Comparison of ENCODE assay signal across 18 cellular contexts in genomic region chr10:36003688-36004087, GRCh38.
DNase-seq lines count a peak whose midpoint lies in the region; FAIRE-seq and TF ChIP-seq lines count a peak whose summit lies in the region.
"Had no signal": no experiment of that assay in that cellular context is flagged by ENCODE, and none has a peak within 500 bp of the region (broad histone marks: within the 10 kb centered on the region; RNA-seq: fewer than 3 reads in every experiment).

No MANE protein-coding gene starts in this region.

- no peak overlapping the region for H3K27ac ChIP-seq in esophagus muscularis mucosa (replicated peaks in 1 of 4)
- H3K27ac ChIP-seq in osteoblast (ENCODE audit: low read depth, low read length) = no peak overlapping the region
- no peak overlapping the region for H3K27ac ChIP-seq in breast epithelium
- no peak overlapping the region for H3K27ac ChIP-seq in thyroid gland

- no peak for TF ChIP-seq EP300 in esophagus muscularis mucosa (IDR thresholded peaks at IDR 0.05)

- H3K9me3 ChIP-seq in esophagus muscularis mucosa = no peaks in the 10 kb centered on the region
- no peaks in the 10 kb centered on the region for H3K9me3 ChIP-seq in osteoblast (ENCODE audit: low read depth, low read length)
- peaks cover 0 to 3% of the 10 kb centered on the region in 2 donors for H3K9me3 ChIP-seq in breast epithelium
- no peaks in the 10 kb centered on the region for H3K9me3 ChIP-seq in thyroid gland
- H3K9me3 ChIP-seq: Caco-2 had no signal

- TF ChIP-seq POLR2A in esophagus muscularis mucosa (IDR thresholded peaks at IDR 0.05; ENCODE audit: low read depth) = no peak
- TF ChIP-seq POLR2A in breast epithelium (IDR thresholded peaks at IDR 0.05) = no peak
- TF ChIP-seq POLR2A in thyroid gland (IDR thresholded peaks at IDR 0.05) = no peak
- TF ChIP-seq POLR2A in GM12892 (IDR thresholded peaks at IDR 0.05; ENCODE audit: low read depth, low read length) = no peak

- no peak overlapping the region for H3K4me3 ChIP-seq in H7 (ENCODE audit: insufficient read depth, low read depth, low read length)
- H3K4me3 ChIP-seq in esophagus muscularis mucosa = no peak overlapping the region
- H3K4me3 ChIP-seq in osteoblast (ENCODE audit: insufficient read depth, low read length) = no peak overlapping the region
- H3K4me3 ChIP-seq in breast epithelium = no peak overlapping the region
- H3K4me3 ChIP-seq in thyroid gland (replicated peaks in 1 of 3) = no peak overlapping the region

- H3K27me3 ChIP-seq in H7 (ENCODE audit: control insufficient read depth, insufficient read depth, low read length) (no peaks in the 10 kb centered on the region), esophagus muscularis mucosa (no peaks in the 10 kb centered on the region), osteoblast (ENCODE audit: insufficient read depth, low read length) (no peaks in the 10 kb centered on the region), breast epithelium (no peaks in the 10 kb centered on the region), thyroid gland (no peaks in the 10 kb centered on the region)

- H2AFZ ChIP-seq in osteoblast (ENCODE audit: low read length) = no peak overlapping the region

- no peak for FAIRE-seq in GM12892 (lab: Jason Lieb, UNC)
- FAIRE-seq: G401.6, GM18507, H54 had no signal

- in situ Hi-C loops in GM13976 (cut with MboI; ENCODE audit: low sequenced_read_pairs, unreplicated experiment) = no loop called here

- H3K4me1 ChIP-seq in esophagus muscularis mucosa = no peaks in the 10 kb centered on the region
- H3K4me1 ChIP-seq in osteoblast (ENCODE audit: insufficient read depth, low read length) = no peaks in the 10 kb centered on the region
- no peaks in the 10 kb centered on the region for H3K4me1 ChIP-seq in breast epithelium
- H3K4me1 ChIP-seq in thyroid gland = peaks cover 0 to 6% of the 10 kb centered on the region in 2 donors
- H3K4me1 ChIP-seq: Caco-2 had no signal

- DNase-seq in GM13976 (ENCODE audit: low spot score) (peak; percentile 9), H7 (peak; percentile 17), esophagus muscularis mucosa (ENCODE audit: extremely low spot score) (peak; percentile 86), osteoblast (ENCODE audit: insufficient read length, low spot score, missing footprints) (peak; percentile 45), breast epithelium (ENCODE audit: low spot score in 2 of 2) (no peak), thyroid gland (no peak), GM12892 (ENCODE audit: insufficient read length) (no peak)
- DNase-seq in activated effector memory CD4-positive, alpha-beta T cell treated with anti-CD3 and anti-CD28 coated beads, Interleukin-2, amount 50 U/mL, for 16 hours = no peak
- DNase-seq: C1 segment of cervical spinal cord; Caco-2; CD8-positive, alpha-beta T cell; DMS153; DND-41; GOT3; HCEC 1CT had no signal

- no peaks in the 10 kb centered on the region for H3K79me2 ChIP-seq in osteoblast (ENCODE audit: insufficient read depth, low read length)

- H4K20me1 ChIP-seq in osteoblast (ENCODE audit: insufficient read depth, low read length) = no peaks in the 10 kb centered on the region

- H3K4me2 ChIP-seq in osteoblast (ENCODE audit: insufficient read depth, low read length) = no peak overlapping the region

- 96% methylated on average over 4 of the region's 7 CpGs for WGBS in esophagus muscularis mucosa
- WGBS in thyroid gland, 2 donors = 94% methylated on average over 6 to 7 of the region's 7 CpGs

- no peaks in the 10 kb centered on the region for H3K36me3 ChIP-seq in H7 (replicated peaks; ENCODE audit: control insufficient read depth, insufficient read depth, low read length)
- H3K36me3 ChIP-seq in esophagus muscularis mucosa = no peaks in the 10 kb centered on the region
- no peaks in the 10 kb centered on the region for H3K36me3 ChIP-seq in osteoblast (ENCODE audit: insufficient read depth, low read length)
- no peaks in the 10 kb centered on the region for H3K36me3 ChIP-seq in breast epithelium
- no peaks in the 10 kb centered on the region for H3K36me3 ChIP-seq in thyroid gland

- no peak for TF ChIP-seq CTCF in GM13976 (IDR thresholded peaks at IDR 0.05; ENCODE audit: borderline replicate concordance, control extremely low read depth, extremely low read depth, insufficient read depth, missing control alignments)
- no peak for TF ChIP-seq CTCF in esophagus muscularis mucosa (IDR thresholded peaks at IDR 0.05)
- TF ChIP-seq CTCF in osteoblast (IDR thresholded peaks at IDR 0.05; ENCODE audit: extremely low read depth, low read depth, low read length) = no peak
- no peak for TF ChIP-seq CTCF in breast epithelium (IDR thresholded peaks at IDR 0.05)
- no peak for TF ChIP-seq CTCF in thyroid gland (IDR thresholded peaks at IDR 0.05)

- intact Hi-C loops in esophagus muscularis mucosa (cut with DNase I) = no loop called here
- intact Hi-C loops in breast epithelium (cut with DNase I; ENCODE audit: low total_unique reads) = no loop called here
- intact Hi-C loops in thyroid gland (cut with DNase I) = no loop called here

Comparison
In these comparisons a context has a peak if more than half of its experiments do, and no peak if none do; other contexts are left out.
1. DNase-seq: peak in GM13976 (single experiment), H7 (single experiment), esophagus muscularis mucosa (single experiment) and osteoblast (single experiment); none in breast epithelium (0 of 2), activated effector memory CD4-positive, alpha-beta T cell treated with anti-CD3 and anti-CD28 coated beads, Interleukin-2, amount 50 U/mL, for 16 hours (single experiment), thyroid gland (0 of 2) and GM12892 (single experiment).